27 cellular contexts compared by ENCODE assay signal in genomic region chr1:116335847-116336246, GRCh38.
"Had no signal": no experiment of that assay in that cellular context is flagged by ENCODE, and none has a peak within 500 bp of the region (broad histone marks: within the 10 kb centered on the region; RNA-seq: fewer than 3 reads in every experiment).

No MANE protein-coding gene starts in this region.

- H3K27ac ChIP-seq: breast epithelium, coronary artery, gastrocnemius medialis, left lung, lower lobe of right lung, skin epidermis, stomach, suprapubic skin, tibial artery had no signal

- ATAC-seq: activated CD4-positive, alpha-beta T cell treated with anti-CD3 and anti-CD28 coated beads for 36 hours; activated CD8-positive, alpha-beta memory T cell treated with anti-CD3 and anti-CD28 coated beads, Interleukin-2, amount 10 ng/mL, durations not matched to agents 7 days and 5 days; activated CD8-positive, alpha-beta T cell treated with anti-CD3 and anti-CD28 coated beads, Interleukin-2, amount 10 ng/mL, durations not matched to agents 7 days and 5 days; activated naive CD8-positive, alpha-beta T cell treated with anti-CD3 and anti-CD28 coated beads, Interleukin-2, amount 50 U/mL, for 24 hours; effector memory CD8-positive, alpha-beta T cell; gastrocnemius medialis; left lung; lower lobe of right lung; sciatic nerve; stimulated activated memory B cell treated with anti-CD40 and anti-IgM and Interleukin-4, amounts not matched to agents 10 μg/mL and 1 μg/mL and 100 μg/mL, for 72 hours had no signal

- H3K4me3 ChIP-seq: breast epithelium, coronary artery, dorsolateral prefrontal cortex, gastrocnemius medialis, left lung, lower lobe of right lung, skin epidermis, stomach, suprapubic skin, tibial artery had no signal

- H3K27me3 ChIP-seq: breast epithelium, dorsolateral prefrontal cortex, gastrocnemius medialis, left lung, stomach, suprapubic skin, tibial artery had no signal

- H3K4me1 ChIP-seq: breast epithelium, gastrocnemius medialis, tibial artery had no signal

- H3K36me3 ChIP-seq: breast epithelium, gastrocnemius medialis, left lung, lower lobe of right lung, stomach, suprapubic skin, tibial artery had no signal

- H3K9me3 ChIP-seq: breast epithelium, gastrocnemius medialis, left lung, lower lobe of right lung, stomach, suprapubic skin, tibial artery had no signal

- DNase-seq: activated CD4-positive, alpha-beta T cell treated with anti-CD3 and anti-CD28 coated beads for 36 hours; activated CD4-positive, CD25-positive, alpha-beta regulatory T cell; activated CD8-positive, alpha-beta memory T cell treated with anti-CD3 and anti-CD28 coated beads, Interleukin-2, amount 10 ng/mL, durations not matched to agents 7 days and 5 days; activated CD8-positive, alpha-beta T cell treated with anti-CD3 and anti-CD28 coated beads, Interleukin-2, amount 10 ng/mL, durations not matched to agents 7 days and 5 days; activated naive CD8-positive, alpha-beta T cell treated with anti-CD3 and anti-CD28 coated beads, Interleukin-2, amount 50 U/mL, for 24 hours; activated T-cell treated with anti-CD3 and anti-CD28 coated beads, Interleukin-2, amount 50 U/mL, for 48 hours; dorsolateral prefrontal cortex; effector memory CD8-positive, alpha-beta T cell; erythroblast; gastrocnemius medialis; hippocampal formation; immature natural killer cell; kidney glomerular epithelial cell; left lung; lower lobe of right lung; mesendoderm; stimulated activated CD4-positive, alpha-beta T cell treated with anti-CD3 and anti-CD28 coated beads, Interleukin-4, amount 100 ng/mL, for 24 hours; stimulated activated CD8-positive, alpha-beta memory T cell treated with anti-CD3 and anti-CD28 coated beads, Interleukin-4, amount 100 ng/mL, for 48 hours; stomach; T-helper 1 cell; tibial artery had no signal
